ENCODE assay signal across 27 cellular contexts in genomic region chr7:88867158-88867557, GRCh38.
"Had no signal": no experiment of that assay in that cellular context is flagged by ENCODE, and none has a peak within 500 bp of the region (broad histone marks: within the 10 kb centered on the region; RNA-seq: fewer than 3 reads in every experiment).

No MANE protein-coding gene starts in this region.

- DNase-seq: stimulated activated CD4-positive, alpha-beta T cell treated with anti-CD3 and anti-CD28 coated beads, Interleukin-2, amount 100 ng/mL, for 48 hours; stimulated activated CD4-positive, alpha-beta T cell treated with anti-CD3 and anti-CD28 coated beads, Interleukin-4, amount 100 ng/mL, for 1 hour; stimulated activated CD4-positive, alpha-beta T cell treated with anti-CD3 and anti-CD28 coated beads, Interleukin-4, amount 100 ng/mL, for 24 hours; stimulated activated CD4-positive, alpha-beta T cell treated with anti-CD3 and anti-CD28 coated beads, Interleukin-4, amount 100 ng/mL, for 4 hours; stimulated activated CD8-positive, alpha-beta memory T cell treated with anti-CD3 and anti-CD28 coated beads, Interleukin-4, amount 100 ng/mL, for 48 hours; stimulated activated naive B cell treated with anti-CD40 and anti-IgM and Interleukin-4, amounts not matched to agents 10 μg/mL and 1 μg/mL and 100 μg/mL, for 72 hours; stimulated activated naive CD4-positive, alpha-beta T cell; stimulated activated naive CD4-positive, alpha-beta T cell treated with Interleukin-2 at 50 U/mL for 16 hours; stimulated activated naive CD8-positive, alpha-beta T cell treated with anti-CD3 and anti-CD28 coated beads, Interleukin-15, amount 100 ng/mL, for 72 hours; stimulated activated naive CD8-positive, alpha-beta T cell treated with anti-CD3 and anti-CD28 coated beads, Interleukin-15, Interleukin-2, amounts not matched to agents 100 U/mL and 50 U/mL, for 24 hours; stomach; substantia nigra; testis; thyroid gland; tibial artery; transverse colon; trophoblast cell; upper lobe of left lung; upper lobe of right lung; uterus had no signal

- FAIRE-seq: urothelium cell line had no signal

- H3K4me1 ChIP-seq: stomach, suprapubic skin, testis, thyroid gland, tibial artery, tibial nerve, transverse colon, upper lobe of left lung, upper lobe of right lung, uterus, vagina had no signal

- H3K27me3 ChIP-seq: stomach, suprapubic skin, testis, thyroid gland, tibial artery, tibial nerve, transverse colon, upper lobe of left lung, upper lobe of right lung, uterus, vagina had no signal

- H3K27ac ChIP-seq: stomach, suprapubic skin, testis, thoracic aorta, thyroid gland, tibial artery, tibial nerve, transverse colon, upper lobe of left lung, upper lobe of right lung, uterus, vagina had no signal

- H3K4me3 ChIP-seq: stomach, suprapubic skin, testis, thoracic aorta, thyroid gland, tibial artery, tibial nerve, transverse colon, upper lobe of left lung, upper lobe of right lung, uterus, vagina had no signal

- ATAC-seq: stimulated activated effector memory CD8-positive, alpha-beta T cell treated with anti-CD3 and anti-CD28 coated beads, Interleukin-12 subunit alpha, Interleukin-12 subunit beta, amount 100 ng/mL, for 72 hours; stimulated activated memory B cell treated with anti-CD40 and anti-IgM and Interleukin-4, amounts not matched to agents 10 μg/mL and 1 μg/mL and 100 μg/mL, for 72 hours; stimulated activated naive B cell treated with anti-CD40 and anti-IgM and Interleukin-4, amounts not matched to agents 10 μg/mL and 1 μg/mL and 100 μg/mL, for 72 hours; stimulated activated naive CD8-positive, alpha-beta T cell treated with anti-CD3 and anti-CD28 coated beads, Interleukin-15, amount 100 ng/mL, for 72 hours; stimulated activated naive CD8-positive, alpha-beta T cell treated with anti-CD3 and anti-CD28 coated beads, Interleukin-15, Interleukin-2, amounts not matched to agents 100 U/mL and 50 U/mL, for 24 hours; upper lobe of right lung had no signal

- H3K36me3 ChIP-seq: stomach, suprapubic skin, thoracic aorta, thyroid gland, tibial artery, tibial nerve, transverse colon, upper lobe of left lung, upper lobe of right lung, uterus, vagina had no signal

- H3K9me3 ChIP-seq: suprapubic skin, testis, thoracic aorta, thyroid gland, tibial artery, transverse colon, upper lobe of right lung, uterus, vagina had no signal
